In genomic region chr16:23435500-23435899, GRCh38 we compare ENCODE assay signal across 8 cellular contexts. TPM values are rescaled to one million over a fixed set of nuclear protein-coding genes. Genes with fewer than 3 reads are reported as not detected.
DNase-seq lines count a peak whose midpoint lies in the region; ATAC-seq and TF ChIP-seq lines count a peak whose summit lies in the region.

No MANE protein-coding gene starts in this region.

- H3K36me3 ChIP-seq in SJSA1 (peaks cover 45% of the 10 kb centered on the region), prostate gland (peaks cover 8 to 9% of the 10 kb centered on the region in 2 donors)

- H3K27ac ChIP-seq in SJSA1 (no peak overlapping the region), prostate gland (peak overlapping the region; percentile 2 to 20)

- TF ChIP-seq POLR2A in prostate gland (IDR thresholded peaks at IDR 0.05), result no peak

- WGBS in prostate gland, result 35% methylated on average over 6 of the region's 6 CpGs

- in situ Hi-C loops in G401 (cut with HindIII; ENCODE audit: low sequenced_read_pairs), result no loop called here

- H3K27me3 ChIP-seq in SJSA1 (replicated peaks) (no peaks in the 10 kb centered on the region), prostate gland (replicated peaks; ENCODE audit: insufficient read depth) (no peaks in the 10 kb centered on the region)

- H3K4me1 ChIP-seq in SJSA1 (replicated peaks) (peaks cover 5% of the 10 kb centered on the region; the same call in 1 of the 2 replicates), prostate gland (replicated peaks) (peaks cover 7% of the 10 kb centered on the region)

- ATAC-seq in HG02970 (IDR thresholded peaks at IDR 0.05; ENCODE audit: low FRiP score, unreplicated experiment), result no peak

- DNase-seq in G401 (ENCODE audit: low spot score) (peak; percentile 56), M059J (ENCODE audit: low read depth) (peak; percentile 28), SJSA1 (ENCODE audit: low read depth in 1 of 2, low spot score in 2 of 2) (peak; percentile 49 to 72), glomerular visceral epithelial cell (ENCODE audit: extremely low spot score) (peak; percentile 56), prostate gland (ENCODE audit: low spot score) (peak; percentile 63), globus pallidus (ENCODE audit: low spot score) (no peak)
- DNase-seq in activated effector memory CD4-positive, alpha-beta T cell treated with anti-CD3 and anti-CD28 coated beads, Interleukin-2, amount 50 U/mL, for 16 hours, result peak; percentile 85

- peak; percentile 44 to 88 (median 78) for TF ChIP-seq CTCF in prostate gland (IDR thresholded peaks at IDR 0.05)

- H3K9me3 ChIP-seq in SJSA1 (replicated peaks), result no peaks in the 10 kb centered on the region
- no peaks in the 10 kb centered on the region for H3K9me3 ChIP-seq in prostate gland

- intact Hi-C loops in prostate gland (cut with DNase I), result loop anchor here (2.0 kb wide), 1 partner anchor 539 kb away; no protein-coding TSS in a partner anchor

- H3K4me3 ChIP-seq in SJSA1, result no peak overlapping the region
- H3K4me3 ChIP-seq in prostate gland, result no peak overlapping the region

RNA-seq across cellular contexts. Expression of gene COG7, which starts 17.5 kb away (rescaled TPM):
- total RNA-seq in G401 (2014; rRNA removed; shearing (Covaris generic)), result 13.3 and 16.4 TPM in 2 replicates
- total RNA-seq in M059J (2014; rRNA removed; shearing (Covaris generic)), result 20.6 and 30.5 TPM in 2 replicates
- 10.9 and 16.1 TPM in 2 replicates for total RNA-seq in SJSA1 (2014; rRNA removed; shearing (Covaris generic))
- 10 to 100 TPM; 34.0 to 35.3 TPM for total RNA-seq in prostate gland
